8 cellular contexts compared by ENCODE assay signal in the genomic region with DNA sequence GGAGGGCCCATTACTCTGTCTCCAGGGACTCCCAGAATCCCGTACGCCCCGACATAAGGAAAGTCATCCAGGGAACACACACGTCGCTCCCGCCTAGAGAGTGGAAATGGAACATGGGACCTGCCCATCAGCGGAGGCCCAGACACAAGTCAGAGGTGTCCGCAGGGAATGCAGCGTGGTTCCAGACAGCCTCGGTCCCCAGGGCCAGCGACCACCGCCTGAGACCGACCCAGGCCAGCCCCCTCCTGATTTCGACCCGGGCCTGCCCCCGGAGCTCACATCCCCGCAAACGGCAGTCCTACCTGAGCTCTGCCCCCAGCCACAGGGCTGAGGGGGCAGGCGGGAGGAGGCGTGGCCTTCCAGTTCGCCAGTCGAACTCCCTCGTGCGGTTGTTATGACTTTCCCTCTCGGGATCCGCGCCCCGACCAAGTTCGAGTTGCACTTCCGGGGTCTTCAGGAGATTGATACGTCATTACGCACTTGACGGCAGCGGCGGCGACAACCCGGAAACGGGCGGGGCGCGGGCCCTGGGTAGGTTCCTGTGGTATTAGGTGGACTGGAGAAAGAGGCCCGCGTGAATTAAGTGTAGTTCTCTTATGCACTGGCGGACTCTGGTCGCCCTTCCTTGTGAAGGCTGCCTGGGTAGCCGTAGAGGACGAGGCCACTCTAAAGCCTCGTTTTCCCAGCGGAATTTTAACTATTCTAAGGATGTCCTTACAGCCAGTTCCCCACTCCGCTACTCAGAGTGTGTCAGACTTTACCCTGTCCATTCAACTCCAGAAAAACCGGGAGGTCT.
DNase-seq lines count a peak whose midpoint lies in the region; ATAC-seq and TF ChIP-seq lines count a peak whose summit lies in the region.

No MANE protein-coding gene starts in this region.

- peak; percentile 30; the same call in 1 of the 2 replicates for TF ChIP-seq CTCF in BE2C (IDR thresholded peaks at IDR 0.05; ENCODE audit: low read depth, low read length)
- peak; percentile 35 for TF ChIP-seq CTCF in choroid plexus epithelial cell (conservative IDR thresholded peaks at IDR 0.05; ENCODE audit: low read depth, low read length)

- no peaks in the 10 kb centered on the region; the same call in 1 of the 2 replicates for H3K9me3 ChIP-seq in BE2C

- H3K4me3 ChIP-seq in BE2C (ENCODE audit: low read depth, low read length) (peak overlapping the region; percentile 81), choroid plexus epithelial cell (ENCODE audit: low read depth, low read length) (peak overlapping the region; percentile 94)

- ATAC-seq in HG03439 (IDR thresholded peaks at IDR 0.05; ENCODE audit: unreplicated experiment): peak; percentile 100

- H3K36me3 ChIP-seq in BE2C: no peaks in the 10 kb centered on the region

- H3K4me1 ChIP-seq in BE2C: no peaks in the 10 kb centered on the region

- peak; percentile 94 for DNase-seq in BE2C
- peak; percentile 80 for DNase-seq in GM19238 (ENCODE audit: insufficient read length, low spot score)
- DNase-seq in NCI-H510A (lab: John Stamatoyannopoulos, UW): peak; percentile 91
- peak; percentile 84 to 87 for DNase-seq in activated CD4-positive, alpha-beta T cell treated with anti-CD3 and anti-CD28 coated beads for 24 hours (ENCODE audit: low read depth in 2 of 2)
- peak; percentile 97 for DNase-seq in choroid plexus epithelial cell (ENCODE audit: low read depth)
- DNase-seq in kidney glomerular epithelial cell (lab: John Stamatoyannopoulos, UW): peak; percentile 93
- peak; percentile 87 to 91 for DNase-seq in stimulated activated CD4-positive, alpha-beta T cell treated with anti-CD3 and anti-CD28 coated beads, Interleukin-15, amount 100 ng/mL, for 48 hours (ENCODE audit: low read depth in 2 of 2)

- no peaks in the 10 kb centered on the region for H3K27me3 ChIP-seq in BE2C

Comparison
In these comparisons a context has a peak if more than half of its experiments do, and no peak if none do; other contexts are left out.
1. Peak in every context shown above with its lines: DNase-seq, ATAC-seq and H3K4me3 ChIP-seq.